In genomic region chr14:97848351-97848980, GRCh38 we compare ENCODE assay signal across 18 cellular contexts.
DNase-seq lines count a peak whose midpoint lies in the region; ATAC-seq, FAIRE-seq and TF ChIP-seq lines count a peak whose summit lies in the region.
"Had no signal": no experiment of that assay in that cellular context is flagged by ENCODE, and none has a peak within 500 bp of the region (broad histone marks: within the 10 kb centered on the region; RNA-seq: fewer than 3 reads in every experiment).

No MANE protein-coding gene starts in this region.

- peaks cover 28% of the 10 kb centered on the region for H3K9me3 Mint-ChIP-seq in osteocyte (ENCODE audit: unreplicated experiment)

- intact Hi-C loops in pancreas (cut with DNase I), result no loop called here
- intact Hi-C loops in right cardiac atrium (cut with DNase I), result no loop called here

- H3K27me3 ChIP-seq in ectodermal cell (ENCODE audit: control insufficient read depth, insufficient read depth, low read length, poor library complexity, severe bottlenecking), result no peaks in the 10 kb centered on the region
- peaks cover 0 to 8% (median 0%) of the 10 kb centered on the region in 4 donors for H3K27me3 ChIP-seq in pancreas
- H3K27me3 ChIP-seq in right cardiac atrium (ENCODE audit: control insufficient read depth, insufficient read depth), result no peaks in the 10 kb centered on the region

- H3K9me3 ChIP-seq in ectodermal cell (ENCODE audit: control insufficient read depth, low read length) (no peaks in the 10 kb centered on the region), pancreas (no peaks in the 10 kb centered on the region), right cardiac atrium (ENCODE audit: control insufficient read depth, low read length) (no peaks in the 10 kb centered on the region)
- H3K9me3 ChIP-seq: psoas muscle had no signal

- H3K4me1 ChIP-seq in ectodermal cell (ENCODE audit: control insufficient read depth, insufficient read depth, low read length) (peaks cover 20% of the 10 kb centered on the region), pancreas (no peaks in the 10 kb centered on the region), right cardiac atrium (ENCODE audit: control insufficient read depth, insufficient read depth, low read length) (no peaks in the 10 kb centered on the region)
- H3K4me1 ChIP-seq: psoas muscle had no signal

- H3K36me3 ChIP-seq in ectodermal cell (ENCODE audit: control insufficient read depth, insufficient read depth, low read length), result no peaks in the 10 kb centered on the region
- H3K36me3 ChIP-seq in pancreas, result no peaks in the 10 kb centered on the region

- H3K4me3 Mint-ChIP-seq in osteocyte (ENCODE audit: unreplicated experiment), result no peak overlapping the region
- H3K4me3 Mint-ChIP-seq: B cell, T-helper 17 cell had no signal

- no peak for TF ChIP-seq CTCF in osteocyte (IDR thresholded peaks at IDR 0.05)
- no peak for TF ChIP-seq CTCF in pancreas (IDR thresholded peaks at IDR 0.05)

- FAIRE-seq in pancreas (lab: Jason Lieb, UNC), result no peak
- FAIRE-seq: D721Med had no signal

- ATAC-seq in pancreas (no peak), right cardiac atrium (no peak)
- ATAC-seq: left ventricle myocardium superior, psoas muscle, T-helper 17 cell had no signal

- H3K27ac ChIP-seq in ectodermal cell (ENCODE audit: insufficient read depth, low read depth, low read length, poor library complexity, severe bottlenecking) (peak overlapping the region; percentile 60), pancreas (no peak overlapping the region), right cardiac atrium (ENCODE audit: low read length) (no peak overlapping the region)
- H3K27ac ChIP-seq: psoas muscle had no signal

- DNase-seq in NCI-H128 (lab: John Stamatoyannopoulos, UW; ENCODE audit: unreplicated experiment), result peak; percentile 48
- DNase-seq in NCI-H345 treated with DMSO at 0.1 percent for 48 hours (lab: John Stamatoyannopoulos, UW; ENCODE audit: unreplicated experiment), result peak; percentile 91
- DNase-seq in osteocyte (ENCODE audit: extremely low spot score, unreplicated experiment), result peak; percentile 48
- DNase-seq in pancreas, result no peak
- DNase-seq in right cardiac atrium, result no peak
- DNase-seq in DMS 273 treated with DMSO at 0.1 percent for 48 hours (lab: John Stamatoyannopoulos, UW), result no peak
- DNase-seq: activated CD4-positive, CD25-positive, alpha-beta regulatory T cell; activated effector memory CD4-positive, alpha-beta T cell treated with Interleukin-2 at 50 U/mL for 16 hours; amniotic stem cell; left ventricle myocardium superior; psoas muscle; stimulated activated CD4-positive, alpha-beta T cell treated with anti-CD3 and anti-CD28 coated beads, Interleukin-12 subunit alpha, Interleukin-12 subunit beta, amount 100 ng/mL, for 4 hours; stimulated activated naive CD4-positive, alpha-beta T cell treated with Interleukin-2 at 50 U/mL for 16 hours; T-helper 17 cell; trophoblast cell had no signal

- H3K4me3 ChIP-seq in ectodermal cell (ENCODE audit: insufficient read depth, low read depth, low read length) (no peak overlapping the region), pancreas (no peak overlapping the region), right cardiac atrium (ENCODE audit: low read length) (no peak overlapping the region)
- H3K4me3 ChIP-seq: psoas muscle had no signal

- H3K4me1 Mint-ChIP-seq in osteocyte (ENCODE audit: unreplicated experiment), result no peaks in the 10 kb centered on the region
- H3K4me1 Mint-ChIP-seq: B cell had no signal

- no peaks in the 10 kb centered on the region for H3K36me3 Mint-ChIP-seq in osteocyte (ENCODE audit: unreplicated experiment)

- no peak overlapping the region for H3K27ac Mint-ChIP-seq in osteocyte (ENCODE audit: unreplicated experiment)
- H3K27ac Mint-ChIP-seq: B cell, T-helper 17 cell had no signal

- no peaks in the 10 kb centered on the region for H3K27me3 Mint-ChIP-seq in osteocyte (ENCODE audit: unreplicated experiment)
- H3K27me3 Mint-ChIP-seq: B cell, T-helper 17 cell had no signal

- WGBS in ectodermal cell, 2 experiments, result 47 to 52% methylated on average over 13 of the region's 13 CpGs
- WGBS in pancreas, 2 donors, result 41 to 49% methylated on average over 13 of the region's 13 CpGs
- WGBS in right cardiac atrium, result 44% methylated on average over 13 of the region's 13 CpGs

Comparison
In these comparisons a context has a peak if more than half of its experiments do, and no peak if none do; other contexts are left out.
1. DNase-seq: peak in NCI-H128 (single experiment), NCI-H345 treated with DMSO at 0.1 percent for 48 hours (single experiment) and osteocyte (single experiment); none in pancreas (0 of 6), right cardiac atrium (0 of 3) and DMS 273 treated with DMSO at 0.1 percent for 48 hours (single experiment).